In the genomic region with DNA sequence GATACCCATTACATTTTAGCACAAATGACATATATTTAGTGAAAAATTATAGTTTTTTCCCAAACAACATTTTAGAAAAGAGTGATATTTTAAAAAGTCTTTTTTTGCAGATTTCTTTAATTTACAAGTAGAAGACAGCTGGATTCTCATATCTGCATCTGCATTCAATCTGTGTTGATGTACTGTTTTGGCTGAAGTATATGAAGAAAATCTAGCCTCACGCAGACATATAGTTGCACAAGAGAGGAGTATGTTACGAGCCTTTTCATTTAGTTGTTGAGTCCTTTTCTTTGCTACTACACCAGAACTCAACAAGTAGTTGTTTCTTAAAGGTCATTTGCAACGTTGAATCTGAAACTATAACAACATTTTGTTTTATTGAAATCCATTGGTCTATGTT, we compare ENCODE assay signal across 30 cellular contexts.
"Had no signal": no experiment of that assay in that cellular context is flagged by ENCODE, and none has a peak within 500 bp of the region (broad histone marks: within the 10 kb centered on the region; RNA-seq: fewer than 3 reads in every experiment).

No MANE protein-coding gene starts in this region.

- H3K4me1 Mint-ChIP-seq: neural crest cell had no signal

- H3K36me3 ChIP-seq: neutrophil, ovary, right lobe of liver, sigmoid colon, stomach, thoracic aorta, thyroid gland, tibial nerve, upper lobe of right lung, uterus had no signal

- H3K9me3 ChIP-seq: neutrophil, ovary, psoas muscle, right lobe of liver, sigmoid colon, stomach, thoracic aorta, thyroid gland, tibial nerve, upper lobe of right lung, uterus had no signal

- H3K4me3 Mint-ChIP-seq: naive B cell; naive thymus-derived CD8-positive, alpha-beta T cell; nephron progenitor cell; neural crest cell; stimulated activated effector memory CD8-positive, alpha-beta T cell treated with anti-CD3 and anti-CD28 coated beads, Interleukin-12 subunit alpha, Interleukin-12 subunit beta, amount 100 ng/mL, for 72 hours; stimulated activated naive B cell treated with anti-CD40 and anti-IgM and Interleukin-4, amounts not matched to agents 10 μg/mL and 1 μg/mL and 100 μg/mL, for 72 hours; stimulated activated naive CD8-positive, alpha-beta T cell treated with anti-CD3 and anti-CD28 coated beads, Interleukin-15, Interleukin-2, amounts not matched to agents 100 ng/mL and 50 ng/mL, for 24 hours had no signal

- H3K27me3 ChIP-seq: neutrophil, ovary, right lobe of liver, sigmoid colon, stomach, thyroid gland, tibial nerve, uterus had no signal

- H3K27ac Mint-ChIP-seq: naive B cell; naive thymus-derived CD8-positive, alpha-beta T cell; nephron progenitor cell; progenitor cell of endocrine pancreas; stimulated activated effector memory CD8-positive, alpha-beta T cell treated with anti-CD3 and anti-CD28 coated beads, Interleukin-12 subunit alpha, Interleukin-12 subunit beta, amount 100 ng/mL, for 72 hours; stimulated activated naive B cell treated with anti-CD40 and anti-IgM and Interleukin-4, amounts not matched to agents 10 μg/mL and 1 μg/mL and 100 μg/mL, for 72 hours; stimulated activated naive CD8-positive, alpha-beta T cell treated with anti-CD3 and anti-CD28 coated beads, Interleukin-15, Interleukin-2, amounts not matched to agents 100 ng/mL and 50 ng/mL, for 24 hours had no signal

- H3K9ac ChIP-seq: parathyroid adenoma had no signal

- DNase-seq: naive B cell; naive thymus-derived CD8-positive, alpha-beta T cell; nephron progenitor cell; occipital lobe; ovary; posterior cingulate gyrus; psoas muscle; right cardiac atrium; right lobe of liver; sigmoid colon; small intestine; stimulated activated CD4-positive, alpha-beta T cell treated with anti-CD3 and anti-CD28 coated beads, Interleukin-15, amount 100 ng/mL, for 24 hours; stimulated activated CD4-positive, alpha-beta T cell treated with anti-CD3 and anti-CD28 coated beads, Interleukin-2, amount 100 ng/mL, for 24 hours; stimulated activated CD4-positive, alpha-beta T cell treated with anti-CD3 and anti-CD28 coated beads, Interleukin-2, amount 100 ng/mL, for 48 hours; stimulated activated CD4-positive, alpha-beta T cell treated with anti-CD3 and anti-CD28 coated beads, Interleukin-4, amount 100 ng/mL, for 24 hours; stimulated activated naive B cell treated with anti-CD40 and anti-IgM and Interleukin-4, amounts not matched to agents 10 μg/mL and 1 μg/mL and 100 μg/mL, for 72 hours; stimulated activated naive CD4-positive, alpha-beta T cell treated with Interleukin-2 at 50 U/mL for 16 hours; stomach; thyroid gland; trophoblast cell; upper lobe of right lung; uterus had no signal

- H3K36me3 Mint-ChIP-seq: naive thymus-derived CD8-positive, alpha-beta T cell; stimulated activated effector memory CD8-positive, alpha-beta T cell treated with anti-CD3 and anti-CD28 coated beads, Interleukin-12 subunit alpha, Interleukin-12 subunit beta, amount 100 ng/mL, for 72 hours had no signal

- FAIRE-seq: small intestine had no signal

- H3K4me3 ChIP-seq: ovary, psoas muscle, right lobe of liver, sigmoid colon, stomach, thoracic aorta, thyroid gland, tibial nerve, upper lobe of right lung, uterus had no signal

- H3K4me1 ChIP-seq: parathyroid adenoma, psoas muscle, right lobe of liver, stomach, thyroid gland, tibial nerve, upper lobe of right lung, uterus had no signal

- H3K79me2 ChIP-seq: parathyroid adenoma had no signal

- H2AFZ ChIP-seq: parathyroid adenoma had no signal

- H3K27ac ChIP-seq: neutrophil, ovary, parathyroid adenoma, psoas muscle, right lobe of liver, sigmoid colon, stomach, thoracic aorta, thyroid gland, tibial nerve, upper lobe of right lung, uterus had no signal

- H3K9me3 Mint-ChIP-seq: neural crest cell; stimulated activated effector memory CD8-positive, alpha-beta T cell treated with anti-CD3 and anti-CD28 coated beads, Interleukin-12 subunit alpha, Interleukin-12 subunit beta, amount 100 ng/mL, for 72 hours; stimulated activated naive B cell treated with anti-CD40 and anti-IgM and Interleukin-4, amounts not matched to agents 10 μg/mL and 1 μg/mL and 100 μg/mL, for 72 hours; stimulated activated naive CD8-positive, alpha-beta T cell treated with anti-CD3 and anti-CD28 coated beads, Interleukin-15, Interleukin-2, amounts not matched to agents 100 ng/mL and 50 ng/mL, for 24 hours had no signal
